ENCODE assay signal across 17 cellular contexts in genomic region chr2:179377296-179377695, GRCh38.
"Had no signal": no experiment of that assay in that cellular context is flagged by ENCODE, and none has a peak within 500 bp of the region (broad histone marks: within the 10 kb centered on the region; RNA-seq: fewer than 3 reads in every experiment).

No MANE protein-coding gene starts in this region.

- H2AFZ ChIP-seq: parathyroid adenoma had no signal

- H3K36me3 ChIP-seq: cardiac muscle cell, heart left ventricle, tibial nerve, vagina had no signal

- DNase-seq: activated CD4-positive, alpha-beta T cell treated with anti-CD3 and anti-CD28 coated beads, Interleukin-2, amount 50 U/mL, for 4 hours; activated CD4-positive, CD25-positive, alpha-beta regulatory T cell treated with anti-CD3 and anti-CD28 coated beads, Interleukin-2, amount 50 U/mL, for 72 hours; activated effector memory CD4-positive, alpha-beta T cell treated with Interleukin-2 at 50 U/mL for 16 hours; activated T-cell treated with anti-CD3 and anti-CD28 coated beads, Interleukin-2, amount 50 U/mL, for 1 hour; effector CD8-positive, alpha-beta T cell; foreskin keratinocyte; heart left ventricle; left ventricle myocardium superior; mesendoderm; retina had no signal

- H3K9ac ChIP-seq: parathyroid adenoma had no signal

- ATAC-seq: foreskin keratinocyte; heart left ventricle; left ventricle myocardium superior; stimulated activated memory B cell treated with anti-CD40 and anti-IgM and Interleukin-4, amounts not matched to agents 10 μg/mL and 1 μg/mL and 100 μg/mL, for 72 hours had no signal

- H3K27me3 ChIP-seq: cardiac muscle cell, tibial nerve, vagina had no signal

- H3K4me3 ChIP-seq: cardiac muscle cell, coronary artery, heart left ventricle, skin epidermis, tibial nerve, vagina had no signal

- H3K27ac ChIP-seq: cardiac muscle cell, coronary artery, foreskin keratinocyte, heart left ventricle, parathyroid adenoma, skin epidermis, tibial nerve, vagina had no signal

- H3K4me1 ChIP-seq: foreskin keratinocyte, heart left ventricle, parathyroid adenoma, tibial nerve, vagina had no signal

- H3K9me3 ChIP-seq: heart left ventricle, vagina had no signal
